9 cellular contexts compared by ENCODE assay signal in the genomic region with DNA sequence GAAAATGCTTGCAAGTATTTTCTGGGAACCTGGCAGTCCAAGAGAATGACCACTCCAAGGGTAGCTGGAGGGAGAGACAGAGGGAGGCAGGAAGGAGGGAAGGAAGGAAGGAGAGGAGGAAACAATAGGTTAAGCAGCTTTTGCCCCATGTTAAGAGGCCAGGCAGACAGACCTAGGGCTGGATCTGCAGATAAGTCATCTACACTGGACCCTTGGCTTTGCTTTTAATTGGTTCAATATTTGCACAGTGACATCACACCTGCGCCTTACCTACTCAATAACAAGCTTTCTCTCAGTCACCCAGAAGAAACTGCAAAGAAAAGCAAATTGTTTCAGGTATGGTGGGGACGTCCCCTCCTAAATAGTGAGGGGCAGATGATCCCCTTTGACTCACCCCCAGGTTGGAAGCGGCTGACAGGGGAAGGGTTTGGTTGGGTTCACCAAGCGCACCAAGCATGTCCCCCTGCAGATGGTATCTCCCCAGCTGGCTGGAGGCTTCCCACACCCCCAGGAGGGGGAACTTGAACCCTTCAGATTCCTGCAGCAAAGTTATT. TPM values are rescaled to one million over a fixed set of nuclear protein-coding genes. Genes with fewer than 3 reads are reported as not detected.
DNase-seq lines count a peak whose midpoint lies in the region; ATAC-seq and TF ChIP-seq lines count a peak whose summit lies in the region.
"Had no signal": no experiment of that assay in that cellular context is flagged by ENCODE, and none has a peak within 500 bp of the region (broad histone marks: within the 10 kb centered on the region; RNA-seq: fewer than 3 reads in every experiment).

No MANE protein-coding gene starts in this region.

- H3K4me1 ChIP-seq in GM23338 (ENCODE audit: insufficient read depth) (peaks cover 93% of the 10 kb centered on the region), RWPE2 (ENCODE audit: insufficient read depth, poor library complexity, severe bottlenecking) (peaks cover 98% of the 10 kb centered on the region), esophagus squamous epithelium (peaks cover 81 to 100% (median 98%) of the 10 kb centered on the region in 3 donors), skeletal muscle satellite cell (ENCODE audit: control insufficient read depth, insufficient read depth, low read length) (peaks cover 93% of the 10 kb centered on the region)

- TF ChIP-seq CTCF in GM23338 (conservative IDR thresholded peaks at IDR 0.05; ENCODE audit: low read depth in 2 of 2) (no peak), RWPE2 (IDR thresholded peaks at IDR 0.05; ENCODE audit: poor library complexity, severe bottlenecking) (no peak), esophagus squamous epithelium (IDR thresholded peaks at IDR 0.05) (no peak)

- H3K27me3 Mint-ChIP-seq in GM23338 (ENCODE audit: insufficient read depth, low read depth, poor library complexity) = peaks cover 23% of the 10 kb centered on the region

- 65 to 73% methylated on average over 2 to 4 of the region's 4 CpGs for WGBS in esophagus squamous epithelium, 2 donors

- H3K27ac ChIP-seq in GM23338 (ENCODE audit: low read depth) = peak overlapping the region; percentile 83
- peak overlapping the region; percentile 96 for H3K27ac ChIP-seq in RWPE2 (ENCODE audit: poor library complexity, severe bottlenecking)
- H3K27ac ChIP-seq in esophagus squamous epithelium = peak overlapping the region; percentile 78 to 100 (median 96)

- peaks cover 33% of the 10 kb centered on the region for H4K20me1 ChIP-seq in GM23338 (replicated peaks; ENCODE audit: insufficient read depth)

- intact Hi-C loops in esophagus squamous epithelium (cut with DNase I) = no loop called here

- H3K9me3 ChIP-seq in RWPE2 (ENCODE audit: severe bottlenecking) (no peaks in the 10 kb centered on the region), esophagus squamous epithelium (no peaks in the 10 kb centered on the region), skeletal muscle satellite cell (replicated peaks; ENCODE audit: low read length) (no peaks in the 10 kb centered on the region)

- H3K4me1 Mint-ChIP-seq in GM23338 = peaks cover 92% of the 10 kb centered on the region

- peak overlapping the region; percentile 29 for H3K9ac ChIP-seq in skeletal muscle satellite cell (ENCODE audit: low read depth, low read length)

- ATAC-seq in GM23338 (no peak), RWPE2 (ENCODE audit: low read depth) (no peak)
- ATAC-seq: sciatic nerve had no signal

- no peaks in the 10 kb centered on the region for H3K9me3 Mint-ChIP-seq in GM23338

- peaks cover 98% of the 10 kb centered on the region for H3K79me2 ChIP-seq in GM23338 (replicated peaks; ENCODE audit: insufficient read depth)

- no peak overlapping the region for H3K4me3 Mint-ChIP-seq in GM23338

- DNase-seq in GM23338 (ENCODE audit: low spot score) = no peak
- no peak for DNase-seq in RWPE2 (ENCODE audit: low spot score)
- DNase-seq in esophagus squamous epithelium (lab: John Stamatoyannopoulos, UW) = no peak
- DNase-seq in amygdala (lab: John Stamatoyannopoulos, UW) = no peak
- no peak for DNase-seq in NK-92 treated with Interleukin-12 subunit alpha and Interleukin-12 subunit beta, amount 100 ng/mL, for 24 hours (lab: John Stamatoyannopoulos, UW)
- no peak for DNase-seq in retina
- DNase-seq: cortex of kidney had no signal

- H3F3A ChIP-seq in GM23338 (replicated peaks; ENCODE audit: low read depth) = peaks cover 15% of the 10 kb centered on the region

- H3K4me2 ChIP-seq in GM23338 (peak overlapping the region; percentile 49; the same call in 1 of the 2 replicates), skeletal muscle satellite cell (ENCODE audit: low read length) (peak overlapping the region; percentile 68)

- H3K27me3 ChIP-seq in GM23338 (ENCODE audit: insufficient read depth) (no peaks in the 10 kb centered on the region), RWPE2 (ENCODE audit: insufficient read depth, poor library complexity, severe bottlenecking) (no peaks in the 10 kb centered on the region), esophagus squamous epithelium (no peaks in the 10 kb centered on the region), skeletal muscle satellite cell (ENCODE audit: control insufficient read depth, insufficient read depth, low read length) (no peaks in the 10 kb centered on the region)

- H3K27ac Mint-ChIP-seq in GM23338 = peak overlapping the region; percentile 42

- H3K36me3 ChIP-seq in GM23338 (ENCODE audit: insufficient read depth) (no peaks in the 10 kb centered on the region), RWPE2 (ENCODE audit: low read depth) (peaks cover 88% of the 10 kb centered on the region), esophagus squamous epithelium (peaks cover 0 to 17% (median 0%) of the 10 kb centered on the region in 3 donors), skeletal muscle satellite cell (ENCODE audit: insufficient read depth, low read length) (peaks cover 48% of the 10 kb centered on the region)

- H3K36me3 Mint-ChIP-seq in GM23338 (ENCODE audit: low read depth) = peaks cover 10% of the 10 kb centered on the region

- no peak for TF ChIP-seq POLR2A in esophagus squamous epithelium (IDR thresholded peaks at IDR 0.05)

- peaks cover 3% of the 10 kb centered on the region for H3K9me2 ChIP-seq in GM23338 (ENCODE audit: insufficient read depth)

- no peak overlapping the region for H2AFZ ChIP-seq in GM23338

- H3K4me3 ChIP-seq in GM23338 (no peak overlapping the region), RWPE2 (ENCODE audit: severe bottlenecking) (no peak overlapping the region), esophagus squamous epithelium (no peak overlapping the region), skeletal muscle satellite cell (ENCODE audit: low read length) (no peak overlapping the region)

TF ChIP-seq in GM23338, 12 proteins besides CTCF, POLR2A, EP300 and RAD21:
- TF ChIP-seq, protein P1, sequence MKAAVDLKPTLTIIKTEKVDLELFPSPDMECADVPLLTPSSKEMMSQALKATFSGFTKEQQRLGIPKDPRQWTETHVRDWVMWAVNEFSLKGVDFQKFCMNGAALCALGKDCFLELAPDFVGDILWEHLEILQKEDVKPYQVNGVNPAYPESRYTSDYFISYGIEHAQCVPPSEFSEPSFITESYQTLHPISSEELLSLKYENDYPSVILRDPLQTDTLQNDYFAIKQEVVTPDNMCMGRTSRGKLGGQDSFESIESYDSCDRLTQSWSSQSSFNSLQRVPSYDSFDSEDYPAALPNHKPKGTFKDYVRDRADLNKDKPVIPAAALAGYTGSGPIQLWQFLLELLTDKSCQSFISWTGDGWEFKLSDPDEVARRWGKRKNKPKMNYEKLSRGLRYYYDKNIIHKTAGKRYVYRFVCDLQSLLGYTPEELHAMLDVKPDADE (IDR thresholded peaks at IDR 0.05) = no peak
- TF ChIP-seq CREB1 (CRISPR knock-in tag; IDR thresholded peaks at IDR 0.05; ENCODE audit: low read depth) = no peak
TF ChIP-seq in GM23338: peak in this region for 0.

RNA-seq across cellular contexts. Expression of gene MYH9, which starts 24.3 kb away (rescaled TPM):
- total RNA-seq in GM23338 (2014; rRNA removed; shearing (Covaris generic)) = 204 and 233 TPM in 2 replicates
- polyA plus RNA-seq in GM23338 (2016; fragmentation: Nextera tagmentation; extraction: Ambion mirVana) = 55.4 and 58.4 TPM in 2 replicates
- 100 to 1,000 TPM; 216 to 339 (median 246) TPM for total RNA-seq in esophagus squamous epithelium
- 248 and 329 TPM in 2 replicates for total RNA-seq in skeletal muscle satellite cell (2012; rRNA removed)
